ENCODE assay signal across 13 cellular contexts in the genomic region with DNA sequence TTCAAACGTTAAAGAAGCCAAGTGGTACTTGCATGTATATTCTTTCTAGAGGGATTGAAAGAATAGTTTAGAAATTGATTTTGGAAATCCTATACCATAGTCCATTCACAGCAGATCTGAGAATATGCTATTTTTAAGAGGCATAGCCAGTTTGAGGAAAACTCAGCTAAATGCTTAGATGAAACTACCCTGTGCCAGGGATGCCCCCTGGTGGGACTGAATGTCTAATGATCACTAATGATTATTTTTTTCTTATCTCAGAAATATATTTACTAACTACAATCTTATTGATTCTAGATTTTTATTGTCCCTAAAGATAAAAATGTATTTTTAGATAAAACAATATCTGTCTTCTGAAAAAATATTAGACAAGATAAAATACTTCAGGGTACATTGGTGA.
DNase-seq lines count a peak whose midpoint lies in the region; ATAC-seq and TF ChIP-seq lines count a peak whose summit lies in the region.
"Had no signal": no experiment of that assay in that cellular context is flagged by ENCODE, and none has a peak within 500 bp of the region (broad histone marks: within the 10 kb centered on the region; RNA-seq: fewer than 3 reads in every experiment).

No MANE protein-coding gene starts in this region.

- H3K36me3 ChIP-seq in WERI-Rb-1 = no peaks in the 10 kb centered on the region
- H3K36me3 ChIP-seq: gastrocnemius medialis, uterus had no signal

- no peaks in the 10 kb centered on the region for H3K27me3 Mint-ChIP-seq in activated CD4-positive, alpha-beta T cell treated with anti-CD3 and anti-CD28 coated beads, Interleukin-2, amount 10 ng/mL, durations not matched to agents 24 days and 14 days
- H3K27me3 Mint-ChIP-seq: naive thymus-derived CD8-positive, alpha-beta T cell had no signal

- peak; percentile 52 for TF ChIP-seq CTCF in C4-2B (conservative IDR thresholded peaks at IDR 0.05)
- peak; percentile 30; the same call in 1 of the 2 replicates for TF ChIP-seq CTCF in WERI-Rb-1 (IDR thresholded peaks at IDR 0.05; ENCODE audit: low read depth, low read length)
- no peak for TF ChIP-seq CTCF in GM20000 (IDR thresholded peaks at IDR 0.05; ENCODE audit: extremely low read depth, missing control alignments)

- no peak overlapping the region for H3K4me3 Mint-ChIP-seq in activated CD4-positive, alpha-beta T cell treated with anti-CD3 and anti-CD28 coated beads, Interleukin-2, amount 10 ng/mL, durations not matched to agents 24 days and 14 days
- H3K4me3 Mint-ChIP-seq: naive thymus-derived CD8-positive, alpha-beta T cell had no signal

- no peak overlapping the region for H3K4me3 ChIP-seq in WERI-Rb-1 (ENCODE audit: low read depth, low read length)
- H3K4me3 ChIP-seq: gastrocnemius medialis, uterus had no signal

- H3K27ac ChIP-seq in C4-2B (no peak overlapping the region), WERI-Rb-1 (no peak overlapping the region)
- H3K27ac ChIP-seq: gastrocnemius medialis, uterus had no signal

- no peaks in the 10 kb centered on the region for H3K9me3 ChIP-seq in WERI-Rb-1 (ENCODE audit: severe bottlenecking)
- H3K9me3 ChIP-seq: gastrocnemius medialis, uterus had no signal

- H3K9me3 Mint-ChIP-seq in activated CD4-positive, alpha-beta T cell treated with anti-CD3 and anti-CD28 coated beads, Interleukin-2, amount 10 ng/mL, durations not matched to agents 24 days and 14 days = no peaks in the 10 kb centered on the region

- H3K36me3 Mint-ChIP-seq in activated CD4-positive, alpha-beta T cell treated with anti-CD3 and anti-CD28 coated beads, Interleukin-2, amount 10 ng/mL, durations not matched to agents 24 days and 14 days (ENCODE audit: low read depth) = no peaks in the 10 kb centered on the region
- H3K36me3 Mint-ChIP-seq: naive thymus-derived CD8-positive, alpha-beta T cell had no signal

- no peaks in the 10 kb centered on the region for H3K4me1 Mint-ChIP-seq in activated CD4-positive, alpha-beta T cell treated with anti-CD3 and anti-CD28 coated beads, Interleukin-2, amount 10 ng/mL, durations not matched to agents 24 days and 14 days
- H3K4me1 Mint-ChIP-seq: naive thymus-derived CD8-positive, alpha-beta T cell had no signal

- no peak overlapping the region for H3K27ac Mint-ChIP-seq in activated CD4-positive, alpha-beta T cell treated with anti-CD3 and anti-CD28 coated beads, Interleukin-2, amount 10 ng/mL, durations not matched to agents 24 days and 14 days
- H3K27ac Mint-ChIP-seq: naive thymus-derived CD8-positive, alpha-beta T cell had no signal

- DNase-seq in HT-29 (ENCODE audit: low spot score) = peak; percentile 37
- DNase-seq in WERI-Rb-1 = peak; percentile 44
- DNase-seq in inferior parietal cortex (ENCODE audit: extremely low spot score) = peak; percentile 62
- DNase-seq in GM20000 (ENCODE audit: low spot score) = no peak
- DNase-seq in DMS79 (lab: John Stamatoyannopoulos, UW) = no peak
- no peak for DNase-seq in activated CD4-positive, alpha-beta T cell treated with anti-CD3 and anti-CD28 coated beads, Interleukin-2, amount 10 ng/mL, durations not matched to agents 24 days and 14 days
- DNase-seq: activated CD4-positive, alpha-beta T cell treated with anti-CD3 and anti-CD28 coated beads, Interleukin-2, amount 50 U/mL, for 48 hours; gastrocnemius medialis; GOT3; naive thymus-derived CD8-positive, alpha-beta T cell; uterus had no signal

- intact Hi-C loops in activated CD4-positive, alpha-beta T cell treated with anti-CD3 and anti-CD28 coated beads, Interleukin-2, amount 10 ng/mL, durations not matched to agents 24 days and 14 days (cut with micrococcal nuclease) = no loop called here

- ATAC-seq in GM18520 (IDR thresholded peaks at IDR 0.05; ENCODE audit: unreplicated experiment) = no peak
- ATAC-seq: gastrocnemius medialis; naive thymus-derived CD8-positive, alpha-beta T cell had no signal

- H3K27me3 ChIP-seq in WERI-Rb-1 (ENCODE audit: insufficient read depth, low read depth, severe bottlenecking) = no peaks in the 10 kb centered on the region
- H3K27me3 ChIP-seq: gastrocnemius medialis, uterus had no signal

Comparison
In these comparisons a context has a peak if more than half of its experiments do, and no peak if none do; other contexts are left out.
1. DNase-seq: peak in HT-29 (single experiment), WERI-Rb-1 (single experiment) and inferior parietal cortex (single experiment); none in GM20000 (single experiment), DMS79 (single experiment) and activated CD4-positive, alpha-beta T cell treated with anti-CD3 and anti-CD28 coated beads, Interleukin-2, amount 10 ng/mL, durations not matched to agents 24 days and 14 days (single experiment).